ENCODE assay signal across 16 cellular contexts in genomic region chr9:86752727-86753126, GRCh38.
DNase-seq lines count a peak whose midpoint lies in the region; ATAC-seq and TF ChIP-seq lines count a peak whose summit lies in the region.
"Had no signal": no experiment of that assay in that cellular context is flagged by ENCODE, and none has a peak within 500 bp of the region (broad histone marks: within the 10 kb centered on the region; RNA-seq: fewer than 3 reads in every experiment).

No MANE protein-coding gene starts in this region.

- peak overlapping the region; percentile 21; the same call in 1 of the 2 replicates for H3K18ac ChIP-seq in IMR-90 (ENCODE audit: low read depth, low read length)

- in situ Hi-C loops in IMR-90 (cut with MboI; ENCODE audit: low sequenced_read_pairs) = no loop called here

- no peaks in the 10 kb centered on the region for H3K9me3 Mint-ChIP-seq in WTC11
- no peaks in the 10 kb centered on the region for H3K9me3 Mint-ChIP-seq in activated T-cell treated with anti-CD3 and anti-CD28 coated beads, Interleukin-2, amount 50 U/mL, for 4 hours
- H3K9me3 Mint-ChIP-seq: CD4-positive, alpha-beta memory T cell; GM23338; H9 had no signal

- no TSS peak for BruUV-seq in IMR-90 (replicated peaks; lab: Mats Ljungman, UMichigan)

- no CpG with 5 or more reads among the region's 2 CpGs for WGBS in IMR-90 (ENCODE audit: extremely low coverage in 2 of 2, insufficient read length in 1 of 2), 2 experiments
- WGBS in esophagus muscularis mucosa = 88% methylated on average over 2 of the region's 2 CpGs

- TF ChIP-seq RAD21 in IMR-90 (IDR thresholded peaks at IDR 0.05; ENCODE audit: low read length) = no peak

- no peak overlapping the region for H2BK120ac ChIP-seq in IMR-90 (ENCODE audit: low read depth, low read length)

- POLR2A ChIA-PET in IMR-90 (lab: Charles Lee; ENCODE audit: unreplicated experiment) = no interaction called here
- POLR2A ChIA-PET in WTC11 (lab: Charles Lee) = no interaction called here

- TF ChIP-seq CTCF in IMR-90 (conservative IDR thresholded peaks at IDR 0.05; ENCODE audit: low read depth, low read length) = no peak
- TF ChIP-seq CTCF in WTC11 (IDR thresholded peaks at IDR 0.05) = no peak
- TF ChIP-seq CTCF in esophagus muscularis mucosa (IDR thresholded peaks at IDR 0.05) = no peak

- H3K27me3 ChIP-seq in IMR-90 (ENCODE audit: control insufficient read depth, insufficient read depth, low read length) = no peaks in the 10 kb centered on the region; the same call in 1 of the 2 replicates
- H3K27me3 ChIP-seq in esophagus muscularis mucosa = no peaks in the 10 kb centered on the region

- H4K20me1 ChIP-seq in IMR-90 (ENCODE audit: insufficient read depth, low read length) = no peaks in the 10 kb centered on the region

- intact Hi-C loops in IMR-90 (cut with micrococcal nuclease) = no loop called here
- intact Hi-C loops in esophagus muscularis mucosa (cut with DNase I) = loop anchor here (5.0 kb wide), 1 partner anchor 50 kb away; no protein-coding TSS in a partner anchor

- no peak overlapping the region for H2AK5ac ChIP-seq in IMR-90 (ENCODE audit: low read depth, low read length)

- no peak overlapping the region for H4K8ac ChIP-seq in IMR-90 (ENCODE audit: low read depth in 2 of 2, low read length in 2 of 2)

- H3K9me1 ChIP-seq in IMR-90 (ENCODE audit: insufficient read depth, low read length) = peaks cover 8% of the 10 kb centered on the region

- dilution Hi-C loops in IMR-90 (cut with HindIII; ENCODE audit: low sequenced_read_pairs, unreplicated experiment) = no loop called here

- TF ChIP-seq POLR2A in IMR-90 (IDR thresholded peaks at IDR 0.05; ENCODE audit: low read depth, low read length) (no peak), esophagus muscularis mucosa (IDR thresholded peaks at IDR 0.05; ENCODE audit: low read depth) (no peak)

- H3K14ac ChIP-seq in IMR-90 (replicated peaks; ENCODE audit: low read depth, low read length) = no peak overlapping the region

- no peak overlapping the region for H2AK9ac ChIP-seq in IMR-90 (replicated peaks; ENCODE audit: low read depth, low read length, poor library complexity)

- H2BK20ac ChIP-seq in IMR-90 (ENCODE audit: low read depth, low read length) = no peak overlapping the region

- H3K36me3 ChIP-seq in IMR-90 (ENCODE audit: control insufficient read depth, insufficient read depth, low read length) = no peaks in the 10 kb centered on the region
- H3K36me3 ChIP-seq in esophagus muscularis mucosa = no peaks in the 10 kb centered on the region

- no peak for TF ChIP-seq EP300 in esophagus muscularis mucosa (IDR thresholded peaks at IDR 0.05)

- H3K27me3 Mint-ChIP-seq in WTC11 (ENCODE audit: low read depth) = no peaks in the 10 kb centered on the region
- H3K27me3 Mint-ChIP-seq in activated T-cell treated with anti-CD3 and anti-CD28 coated beads, Interleukin-2, amount 50 U/mL, for 4 hours (ENCODE audit: low read depth) = peaks cover 9% of the 10 kb centered on the region

- DNase-seq in IMR-90 (no peak), WTC11 (ENCODE audit: low spot score) (no peak), esophagus muscularis mucosa (ENCODE audit: extremely low spot score) (peak; percentile 74), left lobe of liver (ENCODE audit: low spot score) (no peak), NCI-H1694 treated with DMSO at 0.1 percent for 48 hours (lab: John Stamatoyannopoulos, UW) (no peak)
- no peak for DNase-seq in activated T-cell treated with anti-CD3 and anti-CD28 coated beads, Interleukin-2, amount 50 U/mL, for 4 hours
- DNase-seq: C1 segment of cervical spinal cord; Calu3; CD4-positive, alpha-beta memory T cell; COR-L47; DMS53; DMS79 treated with DMSO at 0.1 percent for 48 hours; GF-D8; H9 had no signal

- no peak overlapping the region for H2AFZ ChIP-seq in IMR-90 (replicated peaks; ENCODE audit: low read length, poor library complexity)
- H2AFZ ChIP-seq: GM23338 had no signal

- H4K5ac ChIP-seq in IMR-90 (ENCODE audit: low read depth, low read length) = no peak overlapping the region

- no peak overlapping the region for H3K4ac ChIP-seq in IMR-90 (ENCODE audit: low read depth, low read length)

- H3K27ac ChIP-seq in IMR-90 (ENCODE audit: insufficient read depth, low read length) = no peak overlapping the region
- H3K27ac ChIP-seq in esophagus muscularis mucosa (replicated peaks in 1 of 4) = no peak overlapping the region

- H3K4me3 ChIP-seq in IMR-90 (ENCODE audit: insufficient read depth, low read depth, low read length) (no peak overlapping the region), esophagus muscularis mucosa (no peak overlapping the region)
- H3K4me3 ChIP-seq: GM23338 had no signal

- no peak overlapping the region for H4K91ac ChIP-seq in IMR-90 (ENCODE audit: insufficient read depth, low read depth, low read length)

- H2BK15ac ChIP-seq in IMR-90 (ENCODE audit: low read depth, low read length) = no peak overlapping the region

- H3K36me3 Mint-ChIP-seq in WTC11 = no peaks in the 10 kb centered on the region
- no peaks in the 10 kb centered on the region for H3K36me3 Mint-ChIP-seq in activated T-cell treated with anti-CD3 and anti-CD28 coated beads, Interleukin-2, amount 50 U/mL, for 4 hours (ENCODE audit: insufficient read depth)
- H3K36me3 Mint-ChIP-seq: CD4-positive, alpha-beta memory T cell had no signal

- H3K9ac ChIP-seq in IMR-90 (ENCODE audit: low read depth, low read length) = no peak overlapping the region

- no peak overlapping the region for H2BK5ac ChIP-seq in IMR-90 (ENCODE audit: low read depth, low read length, poor library complexity, severe bottlenecking)

- no peak for ATAC-seq in IMR-90 (ENCODE audit: low read depth)
- no peak for ATAC-seq in WTC11
- ATAC-seq in left lobe of liver = no peak
- no peak for ATAC-seq in activated T-cell treated with anti-CD3 and anti-CD28 coated beads, Interleukin-2, amount 50 U/mL, for 4 hours
- ATAC-seq: GM23338, HCT116 had no signal

- H3K4me2 ChIP-seq in IMR-90 (ENCODE audit: low read depth, low read length) = no peak overlapping the region
- H3K4me2 ChIP-seq: GM23338 had no signal

- H3K4me3 Mint-ChIP-seq in WTC11 = no peak overlapping the region
- H3K4me3 Mint-ChIP-seq in activated T-cell treated with anti-CD3 and anti-CD28 coated beads, Interleukin-2, amount 50 U/mL, for 4 hours = no peak overlapping the region
- H3K4me3 Mint-ChIP-seq: CD4-positive, alpha-beta memory T cell; GM23338; H9 had no signal

- H3K9me3 ChIP-seq in IMR-90 (ENCODE audit: control insufficient read depth, insufficient read depth, low read length) (no peaks in the 10 kb centered on the region), esophagus muscularis mucosa (no peaks in the 10 kb centered on the region)

- H3K4me1 ChIP-seq in IMR-90 (ENCODE audit: control insufficient read depth, insufficient read depth, low read length) (peaks cover 10% of the 10 kb centered on the region), esophagus muscularis mucosa (peaks cover 0 to 21% (median 11%) of the 10 kb centered on the region in 4 donors)

- CTCF ChIA-PET in IMR-90 (lab: Yijun Ruan, JAX) (no interaction called here), WTC11 (lab: Charles Lee) (no interaction called here)

- no peak overlapping the region for H3K56ac ChIP-seq in IMR-90 (ENCODE audit: extremely low read depth, insufficient read depth, low read length)

- H3K23ac ChIP-seq in IMR-90 (ENCODE audit: low read depth, low read length) = no peak overlapping the region

- no peaks in the 10 kb centered on the region for H3K79me1 ChIP-seq in IMR-90 (ENCODE audit: low read depth in 1 of 2, low read length in 2 of 2)

- no peak overlapping the region for H3K27ac Mint-ChIP-seq in WTC11
- H3K27ac Mint-ChIP-seq: CD4-positive, alpha-beta memory T cell; GM23338; H9 had no signal

- no peaks in the 10 kb centered on the region for H3K4me1 Mint-ChIP-seq in WTC11
- no peaks in the 10 kb centered on the region for H3K4me1 Mint-ChIP-seq in activated T-cell treated with anti-CD3 and anti-CD28 coated beads, Interleukin-2, amount 50 U/mL, for 4 hours (ENCODE audit: low read depth)
- H3K4me1 Mint-ChIP-seq: CD4-positive, alpha-beta memory T cell; GM23338; H9 had no signal

TF ChIP-seq in IMR-90, 13 proteins besides CTCF, POLR2A, EP300 and RAD21 (continues in another document):
- no peak for TF ChIP-seq RFX5 (IDR thresholded peaks at IDR 0.05; ENCODE audit: low read depth, low read length)
- TF ChIP-seq ELK1 (IDR thresholded peaks at IDR 0.05; ENCODE audit: borderline replicate concordance, low read depth, low read length) = no peak
- no peak for TF ChIP-seq MXI1 (IDR thresholded peaks at IDR 0.05; ENCODE audit: borderline replicate concordance, low read depth, low read length)
- TF ChIP-seq CEBPB (IDR thresholded peaks at IDR 0.05; ENCODE audit: low read depth, low read length) = no peak

TF ChIP-seq in WTC11, 78 proteins besides CTCF, POLR2A, EP300 and RAD21:
- TF ChIP-seq NFYB (CRISPR knock-in tag; conservative IDR thresholded peaks at IDR 0.05; ENCODE audit: low read depth) (peak; percentile 62), SMAD4 (CRISPR knock-in tag; IDR thresholded peaks at IDR 0.05) (no peak), USF2 (CRISPR knock-in tag; IDR thresholded peaks at IDR 0.05) (peak; percentile 41; the same call in 1 of the 2 replicates)
